10 cellular contexts compared by ENCODE assay signal in the genomic region with DNA sequence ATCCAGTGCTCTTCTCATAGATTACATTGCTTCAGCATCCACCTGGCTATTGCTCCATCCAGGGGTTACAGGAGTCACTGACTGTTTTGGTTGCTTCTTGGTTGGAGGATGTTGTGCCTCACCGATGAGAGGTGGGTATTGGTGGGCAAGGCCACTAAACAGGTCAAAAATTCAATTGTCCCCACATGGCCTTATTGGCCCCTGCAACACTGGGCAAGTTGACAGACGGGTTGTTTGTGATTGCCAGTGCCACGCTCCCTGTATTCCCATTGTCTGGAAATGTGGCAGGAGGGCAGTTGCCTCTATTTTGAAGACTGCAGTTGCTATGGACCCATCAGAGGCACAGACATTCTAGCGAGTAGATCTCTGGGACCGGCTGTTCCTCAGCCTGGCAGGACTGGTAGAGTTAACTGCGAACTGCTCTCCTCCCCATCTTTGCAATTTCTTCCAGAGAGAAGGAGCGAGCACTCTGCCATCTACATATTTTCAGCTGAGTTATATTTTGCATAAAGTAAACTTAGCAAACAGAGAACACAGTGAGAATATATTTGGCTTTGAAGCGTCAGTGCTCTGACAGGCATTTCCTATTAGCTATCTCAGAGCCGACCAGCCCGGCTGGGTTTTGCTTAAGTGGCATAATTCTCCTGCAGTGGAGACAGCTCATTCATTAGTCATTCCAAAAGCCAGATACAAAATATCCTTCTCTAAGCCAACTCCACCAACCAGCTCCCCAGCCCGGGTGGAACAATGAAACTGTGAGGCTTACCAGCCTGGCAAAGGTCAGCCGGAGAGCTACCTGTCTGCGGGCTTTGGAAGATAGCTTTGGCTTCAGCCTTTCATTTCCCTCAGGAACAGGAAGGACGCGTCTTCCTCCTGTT. TPM values are rescaled to one million over a fixed set of nuclear protein-coding genes. Genes with fewer than 3 reads are reported as not detected.
DNase-seq lines count a peak whose midpoint lies in the region; ATAC-seq and TF ChIP-seq lines count a peak whose summit lies in the region.
"Had no signal": no experiment of that assay in that cellular context is flagged by ENCODE, and none has a peak within 500 bp of the region (broad histone marks: within the 10 kb centered on the region; RNA-seq: fewer than 3 reads in every experiment).

No MANE protein-coding gene starts in this region.

- TF ChIP-seq CTCF in MCF 10A (IDR thresholded peaks at IDR 0.05; ENCODE audit: unreplicated experiment): no peak

- H3K4me3 ChIP-seq in H7 (ENCODE audit: insufficient read depth, low read depth, low read length): no peak overlapping the region
- H3K4me3 ChIP-seq: thoracic aorta had no signal

- peak; percentile 86 for DNase-seq in M059J (ENCODE audit: low read depth)
- DNase-seq in MCF 10A (ENCODE audit: unreplicated experiment): peak; percentile 77
- DNase-seq in kidney tubule cell (ENCODE audit: low spot score): peak; percentile 50
- DNase-seq in stromal cell of bone marrow (ENCODE audit: low read depth): peak; percentile 80
- no peak for DNase-seq in H7
- DNase-seq in retina: no peak
- DNase-seq: NCI-H1092, SHP77 had no signal

- H3K27me3 ChIP-seq in H7 (ENCODE audit: control insufficient read depth, insufficient read depth, low read length): no peaks in the 10 kb centered on the region

- intact Hi-C loops in MCF 10A (cut with micrococcal nuclease): loop anchor here (1.0 kb wide), 1 partner anchor 27 kb away; no protein-coding TSS in a partner anchor

- no peak for ATAC-seq in GM19463 (IDR thresholded peaks at IDR 0.05; ENCODE audit: unreplicated experiment)

- H3K27me3 Mint-ChIP-seq in MCF 10A (ENCODE audit: insufficient read depth, unreplicated experiment): no peaks in the 10 kb centered on the region

- POLR2A ChIA-PET in MCF 10A (lab: Yijun Ruan, JAX): interaction anchor here (0.6 to 10.4 kb wide), 17 partner anchors 9 to 1040 kb away, joined by 3 to 183 read pairs (median 5); a partner anchor contains a TSS

- CTCF ChIA-PET in MCF 10A (lab: Yijun Ruan, JAX): interaction anchor here (0.5 to 3.8 kb wide), 9 partner anchors 9 to 183 kb away, joined by 3 to 20 read pairs (median 5); no protein-coding TSS in a partner anchor

- BruUV-seq in MCF 10A (replicated peaks; lab: Mats Ljungman, UMichigan): no TSS peak

- H3K36me3 ChIP-seq in H7 (replicated peaks; ENCODE audit: control insufficient read depth, insufficient read depth, low read length): no peaks in the 10 kb centered on the region
- H3K36me3 ChIP-seq: thoracic aorta had no signal

- peaks cover 6% of the 10 kb centered on the region for H3K36me3 Mint-ChIP-seq in MCF 10A (ENCODE audit: insufficient read depth, unreplicated experiment)

- H3K27ac Mint-ChIP-seq in MCF 10A (ENCODE audit: low read depth, unreplicated experiment): peak overlapping the region; percentile 42

- H3K4me1 Mint-ChIP-seq in MCF 10A (ENCODE audit: insufficient read depth, unreplicated experiment): peaks cover 48% of the 10 kb centered on the region

- no peaks in the 10 kb centered on the region for H3K9me3 Mint-ChIP-seq in MCF 10A (ENCODE audit: unreplicated experiment)

- no peak overlapping the region for H3K4me3 Mint-ChIP-seq in MCF 10A (ENCODE audit: unreplicated experiment)

RNA-seq across cellular contexts. Expression of a gene that starts 26.0 kb away (rescaled TPM):
- 35.4 and 61.3 TPM in 2 replicates for total RNA-seq in M059J (2014; rRNA removed; shearing (Covaris generic))
- total RNA-seq in MCF 10A (2022): 34.5 and 41.2 TPM in 2 replicates
- total RNA-seq in H7 (2014; rRNA removed; shearing (Covaris generic)): 59.8 and 61.0 TPM in 2 replicates

Comparison
In these comparisons a context has a peak if more than half of its experiments do, and no peak if none do; other contexts are left out.
1. DNase-seq: peak in M059J (single experiment), MCF 10A (single experiment), kidney tubule cell (single experiment) and stromal cell of bone marrow (single experiment); none in H7 (single experiment) and retina (single experiment).